Comparison of ENCODE assay signal across 12 cellular contexts in genomic region chr11:3831378-3832239, GRCh38. TPM values are rescaled to one million over a fixed set of nuclear protein-coding genes. Genes with fewer than 3 reads are reported as not detected.
DNase-seq lines count a peak whose midpoint lies in the region; FAIRE-seq and TF ChIP-seq lines count a peak whose summit lies in the region.
"Had no signal": no experiment of that assay in that cellular context is flagged by ENCODE, and none has a peak within 500 bp of the region (broad histone marks: within the 10 kb centered on the region; RNA-seq: fewer than 3 reads in every experiment).

No MANE protein-coding gene starts in this region.

- no peak overlapping the region for H3K4me3 Mint-ChIP-seq in astrocyte (ENCODE audit: unreplicated experiment)

- no peaks in the 10 kb centered on the region for H3K9me3 Mint-ChIP-seq in astrocyte (ENCODE audit: unreplicated experiment)

- H3K4me1 Mint-ChIP-seq in astrocyte (ENCODE audit: low read depth, unreplicated experiment), result peaks cover 29% of the 10 kb centered on the region

- H3K9me3 ChIP-seq in astrocyte (ENCODE audit: insufficient read depth, low read depth, low read length), result no peaks in the 10 kb centered on the region
- H3K9me3 ChIP-seq: esophagus muscularis mucosa had no signal

- peak overlapping the region; percentile 73 for H3K27ac Mint-ChIP-seq in astrocyte (ENCODE audit: unreplicated experiment)

- no peak overlapping the region for H2AFZ ChIP-seq in astrocyte (ENCODE audit: low read depth, low read length)

- no peak for FAIRE-seq in astrocyte (lab: Jason Lieb, UNC)

- H3K27me3 ChIP-seq in astrocyte (ENCODE audit: insufficient read depth, low read length), result no peaks in the 10 kb centered on the region
- H3K27me3 ChIP-seq: esophagus muscularis mucosa had no signal

- no peak overlapping the region for H3K9ac ChIP-seq in astrocyte (ENCODE audit: low read length)

- peaks cover 18% of the 10 kb centered on the region for H3K36me3 Mint-ChIP-seq in astrocyte (ENCODE audit: low read depth, unreplicated experiment)

- H3K27ac ChIP-seq in astrocyte (ENCODE audit: low read depth, low read length), result no peak overlapping the region

- H3K27me3 Mint-ChIP-seq in astrocyte (ENCODE audit: low read depth, unreplicated experiment), result no peaks in the 10 kb centered on the region

- H4K20me1 ChIP-seq in astrocyte (ENCODE audit: insufficient read depth, low read length), result peaks cover 94% of the 10 kb centered on the region

- no peak for TF ChIP-seq CTCF in astrocyte (IDR thresholded peaks at IDR 0.05; ENCODE audit: insufficient read depth, low read depth, low read length)

- H3K4me3 ChIP-seq in astrocyte (ENCODE audit: insufficient read depth, low read depth, low read length), result no peak overlapping the region
- H3K4me3 ChIP-seq: esophagus muscularis mucosa had no signal

- H3K4me2 ChIP-seq in astrocyte (ENCODE audit: low read length), result no peak overlapping the region

- H3K79me2 ChIP-seq in astrocyte (ENCODE audit: insufficient read depth, low read length), result peaks cover 76% of the 10 kb centered on the region

- peaks cover 5% of the 10 kb centered on the region for H3K4me1 ChIP-seq in astrocyte (ENCODE audit: insufficient read depth, low read length)

- H3K36me3 ChIP-seq in astrocyte (ENCODE audit: insufficient read depth, low read length), result peaks cover 16% of the 10 kb centered on the region

- peak; percentile 32 for DNase-seq in stimulated activated CD4-positive, alpha-beta T cell treated with anti-CD3 and anti-CD28 coated beads, Interleukin-4, amount 100 ng/mL, for 24 hours
- no peak for DNase-seq in stimulated activated CD4-positive, alpha-beta T cell treated with anti-CD3 and anti-CD28 coated beads, Interleukin-2, amount 100 ng/mL, for 48 hours
- DNase-seq in astrocyte (ENCODE audit: low read depth), result no peak
- DNase-seq in medulla oblongata (ENCODE audit: extremely low spot score), result peak; percentile 62
- no peak for DNase-seq in cerebellar nuclear complex (lab: John Stamatoyannopoulos, UW)
- DNase-seq in NCI-H1417 (lab: John Stamatoyannopoulos, UW), result no peak
- no peak for DNase-seq in GM03348 (ENCODE audit: low spot score)
- DNase-seq in HCEC 1CT, result no peak
- DNase-seq: GOT3, kidney glomerular epithelial cell, NCI-H2081 had no signal

RNA-seq across cellular contexts. Expression of gene RHOG, which starts 9.2 kb away (rescaled TPM):
- total RNA-seq in astrocyte, result 54.5 and 54.7 TPM in 2 replicates

RNA-seq across cellular contexts. Expression of gene PGAP2, which starts 23.2 kb away (rescaled TPM):
- total RNA-seq in astrocyte, result 22.4 and 22.5 TPM in 2 replicates

RNA-seq across cellular contexts. Expression of gene STIM1, which starts 23.9 kb away (rescaled TPM):
- total RNA-seq in astrocyte, result 42.9 and 49.3 TPM in 2 replicates

RNA-seq across cellular contexts. Expression of gene NUP98, which starts 34.3 kb away (rescaled TPM):
- 81.2 and 84.2 TPM in 2 replicates for total RNA-seq in astrocyte

Comparison
In these comparisons a context has a peak if more than half of its experiments do, and no peak if none do; other contexts are left out.
1. DNase-seq: peak in stimulated activated CD4-positive, alpha-beta T cell treated with anti-CD3 and anti-CD28 coated beads, Interleukin-4, amount 100 ng/mL, for 24 hours (single experiment) and medulla oblongata (single experiment); none in stimulated activated CD4-positive, alpha-beta T cell treated with anti-CD3 and anti-CD28 coated beads, Interleukin-2, amount 100 ng/mL, for 48 hours (0 of 2), astrocyte (single experiment), cerebellar nuclear complex (0 of 2), NCI-H1417 (0 of 3), GM03348 (single experiment) and HCEC 1CT (single experiment).